In genomic region chrX:11097920-11098319, GRCh38 we compare ENCODE assay signal across 1 cellular context.
A peak's percentile ranks its signal among the peaks of the same experiment; 100 is the strongest.
TF ChIP-seq lines count a peak whose summit lies in the region.

No MANE protein-coding gene starts in this region.

TF ChIP-seq in HepG2, 621 proteins besides CTCF, POLR2A, EP300 and RAD21 (continued from another document):
- TF ChIP-seq ZGPAT (CRISPR knock-in tag; IDR thresholded peaks at IDR 0.05): 0 out of 2 replicates have a peak, but pooled peaks have one; percentile 26
- TF ChIP-seq, protein P1, sequence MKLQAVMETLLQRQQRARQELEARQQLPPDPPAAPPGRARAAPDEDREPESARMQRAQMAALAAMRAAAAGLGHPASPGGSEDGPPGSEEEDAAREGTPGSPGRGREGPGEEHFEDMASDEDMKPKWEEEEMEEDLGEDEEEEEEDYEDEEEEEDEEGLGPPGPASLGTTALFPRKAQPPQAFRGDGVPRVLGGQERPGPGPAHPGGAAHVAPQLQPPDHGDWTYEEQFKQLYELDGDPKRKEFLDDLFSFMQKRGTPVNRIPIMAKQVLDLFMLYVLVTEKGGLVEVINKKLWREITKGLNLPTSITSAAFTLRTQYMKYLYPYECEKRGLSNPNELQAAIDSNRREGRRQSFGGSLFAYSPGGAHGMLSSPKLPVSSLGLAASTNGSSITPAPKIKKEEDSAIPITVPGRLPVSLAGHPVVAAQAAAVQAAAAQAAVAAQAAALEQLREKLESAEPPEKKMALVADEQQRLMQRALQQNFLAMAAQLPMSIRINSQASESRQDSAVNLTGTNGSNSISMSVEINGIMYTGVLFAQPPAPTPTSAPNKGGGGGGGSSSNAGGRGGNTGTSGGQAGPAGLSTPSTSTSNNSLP (IDR thresholded peaks at IDR 0.05; ENCODE audit: low read depth, low read length): peak; percentile 73; the same call in 1 of the 2 replicates
- peak; percentile 78 for TF ChIP-seq NR2F6 (IDR thresholded peaks at IDR 0.05)
- peak; percentile 60 for TF ChIP-seq NR2F6 (CRISPR knock-in tag; IDR thresholded peaks at IDR 0.05)
- TF ChIP-seq KLF11 (CRISPR knock-in tag; IDR thresholded peaks at IDR 0.05): no peak
- TF ChIP-seq HIVEP1 (CRISPR knock-in tag; IDR thresholded peaks at IDR 0.05): no peak
- TF ChIP-seq FOSL2 (CRISPR knock-in tag; IDR thresholded peaks at IDR 0.05): peak; percentile 4; the same call in 1 of the 2 replicates
- TF ChIP-seq NCOR1 (IDR thresholded peaks at IDR 0.05; ENCODE audit: borderline replicate concordance, low read length): peak; percentile 79; the same call in 1 of the 2 replicates
- TF ChIP-seq HDAC1 (CRISPR knock-in tag; IDR thresholded peaks at IDR 0.05): 0 out of 2 replicates have a peak, but pooled peaks have one; percentile 36
- TF ChIP-seq HDAC2 (CRISPR knock-in tag; IDR thresholded peaks at IDR 0.05): peak; percentile 16; the same call in 1 of the 2 replicates
- TF ChIP-seq, protein P2, sequence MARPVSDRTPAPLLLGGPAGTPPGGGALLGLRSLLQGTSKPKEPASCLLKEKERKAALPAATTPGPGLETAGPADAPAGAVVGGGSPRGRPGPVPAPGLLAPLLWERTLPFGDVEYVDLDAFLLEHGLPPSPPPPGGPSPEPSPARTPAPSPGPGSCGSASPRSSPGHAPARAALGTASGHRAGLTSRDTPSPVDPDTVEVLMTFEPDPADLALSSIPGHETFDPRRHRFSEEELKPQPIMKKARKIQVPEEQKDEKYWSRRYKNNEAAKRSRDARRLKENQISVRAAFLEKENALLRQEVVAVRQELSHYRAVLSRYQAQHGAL (CRISPR knock-in tag; IDR thresholded peaks at IDR 0.05; ENCODE audit: not compliant biosample characterization): no peak
- peak; percentile 81 for TF ChIP-seq HNF4A (CRISPR knock-in tag; IDR thresholded peaks at IDR 0.05)
- no peak for TF ChIP-seq PRMT3 (CRISPR knock-in tag; IDR thresholded peaks at IDR 0.05; ENCODE audit: borderline replicate concordance, low read depth)
- TF ChIP-seq ZNF407 (CRISPR knock-in tag; IDR thresholded peaks at IDR 0.05; ENCODE audit: not compliant biosample characterization): no peak
- no peak for TF ChIP-seq ZNF720 (CRISPR knock-in tag; IDR thresholded peaks at IDR 0.05)
- no peak for TF ChIP-seq ZSCAN20 (CRISPR knock-in tag; IDR thresholded peaks at IDR 0.05; ENCODE audit: borderline replicate concordance)
- no peak for TF ChIP-seq SOX6 (IDR thresholded peaks at IDR 0.05)
- TF ChIP-seq SOX6 (CRISPR knock-in tag; IDR thresholded peaks at IDR 0.05): peak; percentile 68
- no peak for TF ChIP-seq ZNF292 (CRISPR knock-in tag; IDR thresholded peaks at IDR 0.05; ENCODE audit: borderline replicate concordance, low read depth)
- TF ChIP-seq, protein P3, sequence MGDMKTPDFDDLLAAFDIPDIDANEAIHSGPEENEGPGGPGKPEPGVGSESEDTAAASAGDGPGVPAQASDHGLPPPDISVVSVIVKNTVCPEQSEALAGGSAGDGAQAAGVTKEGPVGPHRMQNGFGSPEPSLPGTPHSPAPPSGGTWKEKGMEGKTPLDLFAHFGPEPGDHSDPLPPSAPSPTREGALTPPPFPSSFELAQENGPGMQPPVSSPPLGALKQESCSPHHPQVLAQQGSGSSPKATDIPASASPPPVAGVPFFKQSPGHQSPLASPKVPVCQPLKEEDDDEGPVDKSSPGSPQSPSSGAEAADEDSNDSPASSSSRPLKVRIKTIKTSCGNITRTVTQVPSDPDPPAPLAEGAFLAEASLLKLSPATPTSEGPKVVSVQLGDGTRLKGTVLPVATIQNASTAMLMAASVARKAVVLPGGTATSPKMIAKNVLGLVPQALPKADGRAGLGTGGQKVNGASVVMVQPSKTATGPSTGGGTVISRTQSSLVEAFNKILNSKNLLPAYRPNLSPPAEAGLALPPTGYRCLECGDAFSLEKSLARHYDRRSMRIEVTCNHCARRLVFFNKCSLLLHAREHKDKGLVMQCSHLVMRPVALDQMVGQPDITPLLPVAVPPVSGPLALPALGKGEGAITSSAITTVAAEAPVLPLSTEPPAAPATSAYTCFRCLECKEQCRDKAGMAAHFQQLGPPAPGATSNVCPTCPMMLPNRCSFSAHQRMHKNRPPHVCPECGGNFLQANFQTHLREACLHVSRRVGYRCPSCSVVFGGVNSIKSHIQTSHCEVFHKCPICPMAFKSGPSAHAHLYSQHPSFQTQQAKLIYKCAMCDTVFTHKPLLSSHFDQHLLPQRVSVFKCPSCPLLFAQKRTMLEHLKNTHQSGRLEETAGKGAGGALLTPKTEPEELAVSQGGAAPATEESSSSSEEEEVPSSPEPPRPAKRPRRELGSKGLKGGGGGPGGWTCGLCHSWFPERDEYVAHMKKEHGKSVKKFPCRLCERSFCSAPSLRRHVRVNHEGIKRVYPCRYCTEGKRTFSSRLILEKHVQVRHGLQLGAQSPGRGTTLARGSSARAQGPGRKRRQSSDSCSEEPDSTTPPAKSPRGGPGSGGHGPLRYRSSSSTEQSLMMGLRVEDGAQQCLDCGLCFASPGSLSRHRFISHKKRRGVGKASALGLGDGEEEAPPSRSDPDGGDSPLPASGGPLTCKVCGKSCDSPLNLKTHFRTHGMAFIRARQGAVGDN (CRISPR knock-in tag; IDR thresholded peaks at IDR 0.05): no peak
- no peak for TF ChIP-seq NFYB (CRISPR knock-in tag; IDR thresholded peaks at IDR 0.05)
- TF ChIP-seq, protein P4, sequence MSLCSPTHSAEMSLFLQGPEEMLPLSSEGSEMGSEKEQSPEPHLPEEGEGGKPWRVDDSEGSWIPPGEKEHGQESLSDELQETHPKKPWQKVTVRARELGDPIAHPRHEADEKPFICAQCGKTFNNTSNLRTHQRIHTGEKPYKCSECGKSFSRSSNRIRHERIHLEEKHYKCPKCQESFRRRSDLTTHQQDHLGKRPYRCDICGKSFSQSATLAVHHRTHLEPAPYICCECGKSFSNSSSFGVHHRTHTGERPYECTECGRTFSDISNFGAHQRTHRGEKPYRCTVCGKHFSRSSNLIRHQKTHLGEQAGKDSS (CRISPR knock-in tag; IDR thresholded peaks at IDR 0.05; ENCODE audit: borderline replicate concordance, low read depth): no peak
- peak; percentile 46 for TF ChIP-seq NCOA2 (CRISPR knock-in tag; IDR thresholded peaks at IDR 0.05)
- TF ChIP-seq PAWR (CRISPR knock-in tag; IDR thresholded peaks at IDR 0.05; ENCODE audit: borderline replicate concordance): no peak
- TF ChIP-seq TBL1XR1 (IDR thresholded peaks at IDR 0.05; ENCODE audit: borderline replicate concordance, low read length, partially characterized antibody): no peak
- no peak for TF ChIP-seq ELF4 (CRISPR knock-in tag; IDR thresholded peaks at IDR 0.05; ENCODE audit: borderline replicate concordance)
- TF ChIP-seq HMG20A (CRISPR knock-in tag; IDR thresholded peaks at IDR 0.05; ENCODE audit: borderline replicate concordance): peak; percentile 64; the same call in 1 of the 2 replicates
- peak; percentile 39; the same call in 1 of the 2 replicates for TF ChIP-seq POGZ (CRISPR knock-in tag; IDR thresholded peaks at IDR 0.05)
- no peak for TF ChIP-seq SRSF1 (optimal IDR thresholded peaks at IDR 0.05; ENCODE audit: low read depth, low read length)
- no peak for TF ChIP-seq ZBTB2 (CRISPR knock-in tag; IDR thresholded peaks at IDR 0.05; ENCODE audit: low read depth)
- TF ChIP-seq SMAD1 (CRISPR knock-in tag; IDR thresholded peaks at IDR 0.05; ENCODE audit: borderline replicate concordance, low read depth): no peak
- no peak for TF ChIP-seq NCOA1 (CRISPR knock-in tag; IDR thresholded peaks at IDR 0.05)
- TF ChIP-seq ZNF543 (CRISPR knock-in tag; IDR thresholded peaks at IDR 0.05): no peak
- TF ChIP-seq KAT8 (CRISPR knock-in tag; IDR thresholded peaks at IDR 0.05): no peak
- peak; percentile 18; the same call in 1 of the 2 replicates for TF ChIP-seq FOXO1 (CRISPR knock-in tag; IDR thresholded peaks at IDR 0.05)
- TF ChIP-seq SIN3A (IDR thresholded peaks at IDR 0.05; ENCODE audit: borderline replicate concordance, low read depth, low read length): 0 out of 2 replicates have a peak, but pooled peaks have one; percentile 21
- TF ChIP-seq KDM6A (CRISPR knock-in tag; IDR thresholded peaks at IDR 0.05; ENCODE audit: low read depth): 0 out of 2 replicates have a peak, but pooled peaks have one; percentile 36
- no peak for TF ChIP-seq ZNF17 (CRISPR knock-in tag; IDR thresholded peaks at IDR 0.05)
- peak; percentile 51; the same call in 1 of the 2 replicates for TF ChIP-seq NFIC (IDR thresholded peaks at IDR 0.05; ENCODE audit: low read length)
- peak; percentile 77; the same call in 1 of the 2 replicates for TF ChIP-seq TBX3 (IDR thresholded peaks at IDR 0.05; ENCODE audit: borderline replicate concordance)
- 0 out of 2 replicates have a peak, but pooled peaks have one; percentile 43 for TF ChIP-seq ZFP36L1 (CRISPR knock-in tag; IDR thresholded peaks at IDR 0.05)
- TF ChIP-seq MXI1 (IDR thresholded peaks at IDR 0.05; ENCODE audit: borderline replicate concordance, low read depth, low read length): peak; percentile 38; the same call in 1 of the 3 replicates
- TF ChIP-seq EED (CRISPR knock-in tag; IDR thresholded peaks at IDR 0.05): no peak
- peak; percentile 57 for TF ChIP-seq ZMYM4 (CRISPR knock-in tag; IDR thresholded peaks at IDR 0.05)
- TF ChIP-seq TEAD3 (CRISPR knock-in tag; optimal IDR thresholded peaks at IDR 0.05; ENCODE audit: borderline replicate concordance): peak; percentile 13
- no peak for TF ChIP-seq SNAI1 (CRISPR knock-in tag; IDR thresholded peaks at IDR 0.05; ENCODE audit: borderline replicate concordance)
- TF ChIP-seq SMYD3 (CRISPR knock-in tag; IDR thresholded peaks at IDR 0.05): no peak
